ENCODE assay signal across 18 cellular contexts in genomic region chr2:219234331-219234730, GRCh38. TPM values are rescaled to one million over a fixed set of nuclear protein-coding genes. Genes with fewer than 3 reads are reported as not detected.
A peak's percentile ranks its signal among the peaks of the same experiment; 100 is the strongest.
DNase-seq lines count a peak whose midpoint lies in the region; ATAC-seq, FAIRE-seq and TF ChIP-seq lines count a peak whose summit lies in the region.
"Had no signal": no experiment of that assay in that cellular context is flagged by ENCODE, and none has a peak within 500 bp of the region (broad histone marks: within the 10 kb centered on the region; RNA-seq: fewer than 3 reads in every experiment).

No MANE protein-coding gene starts in this region.

- no peaks in the 10 kb centered on the region for H3K9me3 Mint-ChIP-seq in activated naive CD4-positive, alpha-beta T cell treated with anti-CD3 and anti-CD28 coated beads, Interleukin-2, amount 50 U/mL, for 72 hours
- H3K9me3 Mint-ChIP-seq in activated T-helper 17 cell treated with anti-CD3 and anti-CD28 coated beads, Interleukin-2, amount 50 U/mL, for 72 hours = no peaks in the 10 kb centered on the region
- H3K9me3 Mint-ChIP-seq: CD8-positive, alpha-beta T cell had no signal

- H3K4me1 Mint-ChIP-seq in activated T-helper 17 cell treated with anti-CD3 and anti-CD28 coated beads, Interleukin-2, amount 50 U/mL, for 72 hours = peaks cover 29% of the 10 kb centered on the region

- H3K27me3 Mint-ChIP-seq in activated T-helper 17 cell treated with anti-CD3 and anti-CD28 coated beads, Interleukin-2, amount 50 U/mL, for 72 hours = no peaks in the 10 kb centered on the region

- DNase-seq in activated naive CD4-positive, alpha-beta T cell treated with anti-CD3 and anti-CD28 coated beads, Interleukin-2, amount 50 U/mL, for 72 hours (ENCODE audit: low spot score in 2 of 2) = no peak
- DNase-seq in activated naive CD4-positive, alpha-beta T cell treated with Interleukin-2 at 50 U/mL for 16 hours = no peak
- no peak for DNase-seq in GM13976 (ENCODE audit: low spot score)
- no peak for DNase-seq in urothelium cell line (ENCODE audit: low spot score)
- DNase-seq: C1 segment of cervical spinal cord; Caco-2; CD8-positive, alpha-beta T cell; DMS153; DND-41; GM23248; H7; HCEC 1CT had no signal

- peaks cover 48 to 66% of the 10 kb centered on the region in 2 donors for H3K36me3 Mint-ChIP-seq in activated naive CD4-positive, alpha-beta T cell treated with anti-CD3 and anti-CD28 coated beads, Interleukin-2, amount 50 U/mL, for 72 hours
- peaks cover 93% of the 10 kb centered on the region for H3K36me3 Mint-ChIP-seq in activated T-helper 17 cell treated with anti-CD3 and anti-CD28 coated beads, Interleukin-2, amount 50 U/mL, for 72 hours (ENCODE audit: low read depth)

- no peak overlapping the region for H3K4me3 Mint-ChIP-seq in activated T-helper 17 cell treated with anti-CD3 and anti-CD28 coated beads, Interleukin-2, amount 50 U/mL, for 72 hours
- H3K4me3 Mint-ChIP-seq: CD8-positive, alpha-beta T cell had no signal

- FAIRE-seq in urothelium cell line (lab: Jason Lieb, UNC) = no peak
- FAIRE-seq: G401.6, GM12878, GM18507, H1 had no signal

- H3K27ac Mint-ChIP-seq in activated naive CD4-positive, alpha-beta T cell treated with anti-CD3 and anti-CD28 coated beads, Interleukin-2, amount 50 U/mL, for 72 hours = peak overlapping the region; percentile 13 to 60
- peak overlapping the region; percentile 55 for H3K27ac Mint-ChIP-seq in activated T-helper 17 cell treated with anti-CD3 and anti-CD28 coated beads, Interleukin-2, amount 50 U/mL, for 72 hours
- H3K27ac Mint-ChIP-seq: CD8-positive, alpha-beta T cell had no signal

- ATAC-seq in activated naive CD4-positive, alpha-beta T cell treated with anti-CD3 and anti-CD28 coated beads, Interleukin-2, amount 50 U/mL, for 72 hours = no peak
- ATAC-seq in activated T-helper 17 cell treated with anti-CD3 and anti-CD28 coated beads, Interleukin-2, amount 50 U/mL, for 72 hours (replicated peaks) = no peak
- ATAC-seq in HG03159 (IDR thresholded peaks at IDR 0.05; ENCODE audit: unreplicated experiment) = no peak
- ATAC-seq: CD8-positive, alpha-beta T cell; GM12878 had no signal

- in situ Hi-C loops in GM13976 (cut with MboI; ENCODE audit: low sequenced_read_pairs, unreplicated experiment) = no loop called here

- peak; percentile 9 for TF ChIP-seq CTCF in GM13976 (IDR thresholded peaks at IDR 0.05; ENCODE audit: borderline replicate concordance, control extremely low read depth, extremely low read depth, insufficient read depth, missing control alignments)

RNA-seq across cellular contexts. Expression of gene ANKZF1, which starts 4.7 kb away (rescaled TPM):
- total RNA-seq in activated naive CD4-positive, alpha-beta T cell treated with anti-CD3 and anti-CD28 coated beads, Interleukin-2, amount 50 U/mL, for 72 hours = 100 to 1,000 TPM; 168 to 178 TPM
- total RNA-seq in activated T-helper 17 cell treated with anti-CD3 and anti-CD28 coated beads, Interleukin-2, amount 50 U/mL, for 72 hours = 100 to 1,000 TPM; 109 to 367 TPM

RNA-seq across cellular contexts. Expression of gene ATG9A, which starts 4.9 kb away (rescaled TPM):
- total RNA-seq in activated naive CD4-positive, alpha-beta T cell treated with anti-CD3 and anti-CD28 coated beads, Interleukin-2, amount 50 U/mL, for 72 hours = 10 to 100 TPM; 49.1 to 80.6 TPM
- 10 to 100 TPM; 46.6 to 81.3 TPM for total RNA-seq in activated T-helper 17 cell treated with anti-CD3 and anti-CD28 coated beads, Interleukin-2, amount 50 U/mL, for 72 hours

RNA-seq across cellular contexts. Expression of gene GLB1L, which starts 10.9 kb away (rescaled TPM):
- total RNA-seq in activated naive CD4-positive, alpha-beta T cell treated with anti-CD3 and anti-CD28 coated beads, Interleukin-2, amount 50 U/mL, for 72 hours = 1 to 10 TPM; 2.7 to 6.1 TPM
- 1 to 10 TPM; 2.8 to 5.3 TPM for total RNA-seq in activated T-helper 17 cell treated with anti-CD3 and anti-CD28 coated beads, Interleukin-2, amount 50 U/mL, for 72 hours

RNA-seq across cellular contexts. Expression of gene STK16, which starts 10.9 kb away (rescaled TPM):
- 10 to 100 TPM; 25.8 to 36.9 TPM for total RNA-seq in activated naive CD4-positive, alpha-beta T cell treated with anti-CD3 and anti-CD28 coated beads, Interleukin-2, amount 50 U/mL, for 72 hours
- total RNA-seq in activated T-helper 17 cell treated with anti-CD3 and anti-CD28 coated beads, Interleukin-2, amount 50 U/mL, for 72 hours = 10 to 100 TPM; 22.0 to 30.3 TPM

RNA-seq across cellular contexts. Expression of gene ABCB6, which starts 15.6 kb away (rescaled TPM):
- total RNA-seq in activated naive CD4-positive, alpha-beta T cell treated with anti-CD3 and anti-CD28 coated beads, Interleukin-2, amount 50 U/mL, for 72 hours = 10 to 100 TPM; 27.8 to 46.2 TPM
- 10 to 100 TPM; 29.7 to 94.1 TPM for total RNA-seq in activated T-helper 17 cell treated with anti-CD3 and anti-CD28 coated beads, Interleukin-2, amount 50 U/mL, for 72 hours
